ENCODE assay signal across 8 cellular contexts in the genomic region with DNA sequence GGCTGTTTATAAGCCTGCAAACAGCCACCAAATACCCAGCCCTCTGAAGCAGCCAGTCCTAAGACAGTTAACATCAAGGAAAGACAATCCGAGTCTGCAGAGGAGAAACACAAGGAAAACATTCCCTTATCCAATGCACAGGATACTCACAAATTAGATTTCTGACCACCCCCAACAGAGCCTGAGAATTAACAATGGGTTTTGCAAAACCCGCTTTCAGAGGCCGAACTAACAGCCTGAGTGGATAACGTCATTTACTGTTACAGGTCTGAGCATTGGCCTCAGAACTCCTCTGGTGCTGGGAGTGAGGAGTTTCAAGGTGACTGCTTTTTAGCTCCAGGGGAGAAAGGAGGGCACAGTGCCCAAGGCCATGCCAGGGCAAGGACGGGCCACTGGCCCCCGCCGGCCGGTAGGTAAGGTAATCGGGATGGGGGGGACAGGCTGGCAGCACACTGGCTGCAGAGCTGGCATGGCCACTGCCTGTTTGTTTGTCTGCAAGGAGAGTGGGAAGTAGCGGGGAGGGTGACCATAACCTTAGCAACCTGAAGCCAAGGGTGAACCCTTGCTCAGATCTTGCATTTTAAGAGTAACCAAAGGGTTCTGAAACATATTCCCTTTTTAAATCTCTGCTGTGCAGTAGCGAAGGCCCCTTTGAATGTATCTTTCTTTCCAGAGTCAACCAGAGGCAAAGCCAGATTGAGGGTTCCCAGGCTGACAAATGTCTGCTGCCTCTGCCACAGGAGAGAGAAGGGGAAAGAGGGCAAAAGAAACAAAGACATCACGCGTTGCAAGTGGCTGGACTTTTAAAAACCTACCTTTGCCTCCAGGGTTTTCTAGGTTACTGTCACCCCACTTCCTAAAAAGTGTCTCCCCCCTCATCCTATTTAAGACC. TPM values are rescaled to one million over a fixed set of nuclear protein-coding genes. Genes with fewer than 3 reads are reported as not detected.
A peak's percentile ranks its signal among the peaks of the same experiment; 100 is the strongest.
DNase-seq lines count a peak whose midpoint lies in the region; ATAC-seq and TF ChIP-seq lines count a peak whose summit lies in the region.

No MANE protein-coding gene starts in this region.

- H3K9me3 ChIP-seq in A673 (ENCODE audit: low read depth, low read length, poor library complexity, severe bottlenecking) (no peaks in the 10 kb centered on the region), Karpas-422 (ENCODE audit: low read length) (no peaks in the 10 kb centered on the region), ascending aorta (no peaks in the 10 kb centered on the region), thymus (ENCODE audit: control insufficient read depth) (no peaks in the 10 kb centered on the region)

- H3K4me1 ChIP-seq in A673 (ENCODE audit: insufficient read depth, low read length, poor library complexity, severe bottlenecking) = peaks cover 77% of the 10 kb centered on the region
- peaks cover 92% of the 10 kb centered on the region for H3K4me1 ChIP-seq in Karpas-422 (ENCODE audit: low read length)
- peaks cover 28 to 92% of the 10 kb centered on the region in 2 donors for H3K4me1 ChIP-seq in ascending aorta
- peaks cover 39% of the 10 kb centered on the region for H3K4me1 ChIP-seq in thymus (ENCODE audit: control insufficient read depth, insufficient read depth, low read length)

- H3K4me2 ChIP-seq in Karpas-422 (ENCODE audit: low read depth, low read length, poor library complexity, severe bottlenecking) = peak overlapping the region; percentile 97

- intact Hi-C loops in A673 (cut with micrococcal nuclease; ENCODE audit: unreplicated experiment) (no loop called here), ascending aorta (cut with DNase I) (no loop called here)

- H3K9me2 ChIP-seq in Karpas-422 (replicated peaks; ENCODE audit: insufficient read depth, low read length) = no peaks in the 10 kb centered on the region

- CTCF ChIA-PET in A673 (lab: Charles Lee) = no interaction called here

- WGBS in thymus = 86% methylated on average over 13 of the region's 13 CpGs

- peak overlapping the region; percentile 97 for H3K27ac ChIP-seq in A673 (ENCODE audit: low read depth, low read length, poor library complexity, severe bottlenecking)
- peak overlapping the region; percentile 98 for H3K27ac ChIP-seq in Karpas-422 (ENCODE audit: low read length)
- H3K27ac ChIP-seq in ascending aorta = peak overlapping the region; percentile 95 to 99
- peak overlapping the region; percentile 25 for H3K27ac ChIP-seq in thymus (ENCODE audit: low read depth)

- ATAC-seq in HG03354 (IDR thresholded peaks at IDR 0.05; ENCODE audit: poor library complexity, severe bottlenecking, unreplicated experiment) (no peak), GM21528 (IDR thresholded peaks at IDR 0.05; ENCODE audit: low FRiP score, unreplicated experiment) (no peak)

- no peak for TF ChIP-seq CTCF in A673 (conservative IDR thresholded peaks at IDR 0.05; ENCODE audit: low read depth, low read length)
- no peak for TF ChIP-seq CTCF in ascending aorta (IDR thresholded peaks at IDR 0.05)
- TF ChIP-seq CTCF in kidney epithelial cell (IDR thresholded peaks at IDR 0.05; ENCODE audit: insufficient read depth, low read length, poor library complexity, severe bottlenecking) = no peak

- no peak overlapping the region for H3K4me3 ChIP-seq in A673 (ENCODE audit: low read depth, low read length, poor library complexity, severe bottlenecking)
- peak overlapping the region; percentile 77 for H3K4me3 ChIP-seq in Karpas-422 (ENCODE audit: low read length)
- H3K4me3 ChIP-seq in ascending aorta = peak overlapping the region; percentile 23 to 26
- peak overlapping the region; percentile 36 for H3K4me3 ChIP-seq in kidney epithelial cell (ENCODE audit: low read depth, low read length)
- peak overlapping the region; percentile 1 for H3K4me3 ChIP-seq in thymus (ENCODE audit: low read length)

- peaks cover 88% of the 10 kb centered on the region for H3K79me2 ChIP-seq in Karpas-422 (ENCODE audit: low read length)

- no peak overlapping the region for H2AFZ ChIP-seq in Karpas-422 (ENCODE audit: low read length)

- H3K27me3 ChIP-seq in A673 (replicated peaks; ENCODE audit: insufficient read depth, low read depth, low read length, poor library complexity) (no peaks in the 10 kb centered on the region), Karpas-422 (ENCODE audit: low read length) (no peaks in the 10 kb centered on the region), ascending aorta (no peaks in the 10 kb centered on the region), kidney epithelial cell (ENCODE audit: control insufficient read depth, insufficient read depth, low read length) (no peaks in the 10 kb centered on the region), thymus (ENCODE audit: control insufficient read depth, insufficient read depth) (no peaks in the 10 kb centered on the region)

- H3K36me3 ChIP-seq in A673 (ENCODE audit: insufficient read depth, low read length, poor library complexity, severe bottlenecking) (no peaks in the 10 kb centered on the region), Karpas-422 (ENCODE audit: insufficient read depth, low read length) (peaks cover 22% of the 10 kb centered on the region; the same call in 1 of the 2 replicates), ascending aorta (no peaks in the 10 kb centered on the region), kidney epithelial cell (ENCODE audit: control insufficient read depth, insufficient read depth, low read length) (no peaks in the 10 kb centered on the region), thymus (ENCODE audit: control insufficient read depth, insufficient read depth) (peaks cover 5% of the 10 kb centered on the region)

- H3K9ac ChIP-seq in Karpas-422 (ENCODE audit: low read length) = peak overlapping the region; percentile 92

- no peak for DNase-seq in A673 (ENCODE audit: low spot score)
- peak; percentile 58 for DNase-seq in Karpas-422
- no peak for DNase-seq in ascending aorta (ENCODE audit: low spot score in 2 of 2)
- no peak for DNase-seq in kidney epithelial cell (ENCODE audit: low read depth)
- DNase-seq in OCI-M2 (lab: John Stamatoyannopoulos, UW; ENCODE audit: unreplicated experiment) = no peak

- no peaks in the 10 kb centered on the region; the same call in 1 of the 2 replicates for H4K20me1 ChIP-seq in Karpas-422 (ENCODE audit: insufficient read depth, low read depth, low read length)

- BruUV-seq in A673 (replicated peaks; lab: Mats Ljungman, UMichigan) = no TSS peak

- POLR2A ChIA-PET in A673 (lab: Charles Lee; ENCODE audit: low non-redundant PET) = no interaction called here

RNA-seq across cellular contexts. Expression of gene ZMYND8, which starts 3.9 kb away (rescaled TPM):
- total RNA-seq in A673 (2021) = 31.3 and 35.2 TPM in 2 replicates
- 33.0 and 44.1 TPM in 2 replicates for total RNA-seq in Karpas-422 (2014; rRNA removed; shearing (Covaris generic); ENCODE audit: low replicate concordance)
- 23.2 TPM for total RNA-seq in ascending aorta
- 19.2 and 20.8 TPM in 2 replicates for total RNA-seq in kidney epithelial cell
- 28.5 TPM for polyA plus RNA-seq in thymus

Comparison
In these comparisons a context has a peak if more than half of its experiments do, and no peak if none do; other contexts are left out.
1. H3K27ac ChIP-seq: peak in every context shown above with its lines; median percentile 98 in Karpas-422; 97 in A673; 97 in ascending aorta; 25 in thymus.